1 cellular context compared by ENCODE assay signal in genomic region chr14:104712881-104713734, GRCh38.
TF ChIP-seq lines count a peak whose summit lies in the region.

No MANE protein-coding gene starts in this region.

TF ChIP-seq in HepG2, 621 proteins besides CTCF, POLR2A, EP300 and RAD21:
- TF ChIP-seq ZNF674 (CRISPR knock-in tag; IDR thresholded peaks at IDR 0.05; ENCODE audit: low read depth) (no peak), BORCS8-MEF2B (CRISPR knock-in tag; IDR thresholded peaks at IDR 0.05) (no peak), ZMYM3 (CRISPR knock-in tag; IDR thresholded peaks at IDR 0.05) (no peak), ZNF354B (CRISPR knock-in tag; IDR thresholded peaks at IDR 0.05) (no peak), ZNF451 (CRISPR knock-in tag; IDR thresholded peaks at IDR 0.05) (no peak), ZNF260 (CRISPR knock-in tag; IDR thresholded peaks at IDR 0.05; ENCODE audit: borderline replicate concordance, low read depth) (no peak), GZF1 (CRISPR knock-in tag; IDR thresholded peaks at IDR 0.05) (no peak), SP2 (CRISPR knock-in tag; IDR thresholded peaks at IDR 0.05) (no peak), PCBP2 (optimal IDR thresholded peaks at IDR 0.05; ENCODE audit: low read depth, low read length, poor library complexity, severe bottlenecking) (no peak), HNRNPUL1 (IDR thresholded peaks at IDR 0.05; ENCODE audit: low read depth, low read length) (no peak), TP53 (CRISPR knock-in tag; conservative IDR thresholded peaks at IDR 0.05) (no peak)
- TF ChIP-seq, protein P1, sequence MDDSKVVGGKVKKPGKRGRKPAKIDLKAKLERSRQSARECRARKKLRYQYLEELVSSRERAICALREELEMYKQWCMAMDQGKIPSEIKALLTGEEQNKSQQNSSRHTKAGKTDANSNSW (CRISPR knock-in tag; IDR thresholded peaks at IDR 0.05; ENCODE audit: borderline replicate concordance), result no peak
- TF ChIP-seq, protein P2, sequence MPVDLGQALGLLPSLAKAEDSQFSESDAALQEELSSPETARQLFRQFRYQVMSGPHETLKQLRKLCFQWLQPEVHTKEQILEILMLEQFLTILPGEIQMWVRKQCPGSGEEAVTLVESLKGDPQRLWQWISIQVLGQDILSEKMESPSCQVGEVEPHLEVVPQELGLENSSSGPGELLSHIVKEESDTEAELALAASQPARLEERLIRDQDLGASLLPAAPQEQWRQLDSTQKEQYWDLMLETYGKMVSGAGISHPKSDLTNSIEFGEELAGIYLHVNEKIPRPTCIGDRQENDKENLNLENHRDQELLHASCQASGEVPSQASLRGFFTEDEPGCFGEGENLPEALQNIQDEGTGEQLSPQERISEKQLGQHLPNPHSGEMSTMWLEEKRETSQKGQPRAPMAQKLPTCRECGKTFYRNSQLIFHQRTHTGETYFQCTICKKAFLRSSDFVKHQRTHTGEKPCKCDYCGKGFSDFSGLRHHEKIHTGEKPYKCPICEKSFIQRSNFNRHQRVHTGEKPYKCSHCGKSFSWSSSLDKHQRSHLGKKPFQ (CRISPR knock-in tag; IDR thresholded peaks at IDR 0.05; ENCODE audit: insufficient replicate concordance), result no peak
